In genomic region chr15:74957301-74958035, GRCh38 we compare ENCODE assay signal across 7 cellular contexts. TPM values are rescaled to one million over a fixed set of nuclear protein-coding genes. Genes with fewer than 3 reads are reported as not detected.
A peak's percentile ranks its signal among the peaks of the same experiment; 100 is the strongest.
DNase-seq lines count a peak whose midpoint lies in the region; ATAC-seq and TF ChIP-seq lines count a peak whose summit lies in the region.

No MANE protein-coding gene starts in this region.

- no peaks in the 10 kb centered on the region for H3K27me3 ChIP-seq in HAP-1 (ENCODE audit: low read depth)

- peak overlapping the region; percentile 75 for H3K4me3 Mint-ChIP-seq in neural crest cell

- no peaks in the 10 kb centered on the region for H3K9me3 Mint-ChIP-seq in neural crest cell

- DNase-seq in HAP-1 (ENCODE audit: low spot score in 2 of 2) = peak in 1 of 2 experiments; percentile 64
- peak; percentile 57 for DNase-seq in RKO (ENCODE audit: low spot score)
- DNase-seq in epithelial cell of proximal tubule (ENCODE audit: low read depth) = no peak
- no peak for DNase-seq in neural crest cell (ENCODE audit: low read depth, low spot score)
- DNase-seq in GM20000 (ENCODE audit: low spot score) = no peak
- no peak for DNase-seq in activated CD4-positive, CD25-positive, alpha-beta regulatory T cell (lab: John Stamatoyannopoulos, UW)

- no peaks in the 10 kb centered on the region for H3K36me3 Mint-ChIP-seq in neural crest cell (ENCODE audit: low read depth)

- H3K27ac Mint-ChIP-seq in neural crest cell (ENCODE audit: unreplicated experiment) = no peak overlapping the region

- H3K9me3 ChIP-seq in HAP-1 = no peaks in the 10 kb centered on the region

- H3K4me1 ChIP-seq in HAP-1 = peaks cover 47% of the 10 kb centered on the region

- H3K27me3 Mint-ChIP-seq in neural crest cell (ENCODE audit: low read depth) = peaks cover 81% of the 10 kb centered on the region

- TF ChIP-seq CTCF in epithelial cell of proximal tubule (conservative IDR thresholded peaks at IDR 0.05; ENCODE audit: low read depth, low read length) (no peak), neural crest cell (conservative IDR thresholded peaks at IDR 0.05) (no peak), GM20000 (IDR thresholded peaks at IDR 0.05; ENCODE audit: extremely low read depth, missing control alignments) (no peak)

- in situ Hi-C loops in HAP-1 (cut with MboI; ENCODE audit: low sequenced_read_pairs) = loop anchor here (5.0 kb wide), 1 partner anchor 335 kb away; no protein-coding TSS in a partner anchor

- peaks cover 25% of the 10 kb centered on the region for H3K4me1 Mint-ChIP-seq in neural crest cell

- no peaks in the 10 kb centered on the region for H3K36me3 ChIP-seq in HAP-1 (replicated peaks)

- no peak for ATAC-seq in HG03520 (IDR thresholded peaks at IDR 0.05; ENCODE audit: unreplicated experiment)

- H3K4me3 ChIP-seq in HAP-1 = peak overlapping the region; percentile 28
- H3K4me3 ChIP-seq in epithelial cell of proximal tubule (ENCODE audit: low read depth, low read length) = peak overlapping the region; percentile 64

RNA-seq across cellular contexts. Expression of gene RPP25, which starts 0.9 kb away (rescaled TPM):
- total RNA-seq in epithelial cell of proximal tubule (6.1 and 9.0 TPM in 2 replicates), neural crest cell (6.2 and 6.3 TPM in 2 replicates)

RNA-seq across cellular contexts. Expression of gene COX5A, which starts 19.6 kb away (rescaled TPM):
- 123 and 219 TPM in 2 replicates for total RNA-seq in epithelial cell of proximal tubule
- total RNA-seq in neural crest cell = 239 and 246 TPM in 2 replicates

RNA-seq across cellular contexts. Expression of gene SCAMP5, which starts 37.9 kb away (rescaled TPM):
- total RNA-seq in epithelial cell of proximal tubule (4.7 and 19.5 TPM in 2 replicates), neural crest cell (38.8 and 39.4 TPM in 2 replicates)

RNA-seq across cellular contexts. Expression of gene FAM219B, which starts 50.8 kb away (rescaled TPM):
- total RNA-seq in epithelial cell of proximal tubule (21.5 and 36.3 TPM in 2 replicates), neural crest cell (128 and 138 TPM in 2 replicates)
